In the genomic region with DNA sequence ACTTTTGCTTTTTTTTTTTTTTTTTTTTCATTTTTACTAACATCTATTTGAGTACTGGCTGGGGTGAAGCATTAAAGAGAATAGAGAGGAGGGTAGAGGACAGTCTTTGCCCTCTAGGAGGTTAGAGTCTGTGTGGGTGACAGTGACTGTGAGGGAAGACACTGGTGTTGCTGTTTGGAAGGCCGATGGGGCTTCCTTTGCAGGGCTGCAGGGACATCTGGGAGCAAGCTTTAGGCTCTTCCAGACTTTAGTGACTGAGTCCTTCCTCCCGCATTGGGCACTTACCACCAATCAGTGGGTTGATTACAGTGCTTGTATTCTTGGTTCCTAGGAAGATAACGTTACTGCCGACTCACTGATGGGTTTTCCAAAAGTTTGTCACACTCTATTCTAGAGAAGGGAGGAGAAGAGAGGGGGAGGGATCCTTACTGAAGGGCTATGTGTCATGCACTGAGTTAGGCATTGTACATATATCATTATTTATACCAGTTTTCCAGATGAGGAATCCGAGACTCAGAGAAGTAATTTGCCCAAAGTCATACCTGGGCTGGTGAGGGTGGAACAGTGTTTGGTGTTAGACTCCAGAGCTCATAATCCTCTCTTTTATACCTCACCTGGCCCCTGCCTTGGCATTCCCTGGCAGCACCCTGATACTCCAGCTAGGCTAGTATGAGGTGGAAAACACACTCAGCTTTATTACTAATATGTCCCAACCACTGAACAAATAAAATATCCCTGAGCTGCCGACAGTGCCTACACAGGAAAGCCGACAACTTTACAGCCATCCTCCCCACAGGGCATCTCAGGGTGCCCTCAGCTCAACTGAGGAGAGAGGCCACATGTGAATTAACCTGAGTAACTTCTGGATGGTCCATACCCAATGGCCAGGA, we compare ENCODE assay signal across 13 cellular contexts. TPM values are rescaled to one million over a fixed set of nuclear protein-coding genes. Genes with fewer than 3 reads are reported as not detected.
DNase-seq lines count a peak whose midpoint lies in the region; ATAC-seq, FAIRE-seq and TF ChIP-seq lines count a peak whose summit lies in the region.
"Had no signal": no experiment of that assay in that cellular context is flagged by ENCODE, and none has a peak within 500 bp of the region (broad histone marks: within the 10 kb centered on the region; RNA-seq: fewer than 3 reads in every experiment).

No MANE protein-coding gene starts in this region.

- H3K79me2 ChIP-seq in HepG2 (ENCODE audit: insufficient read depth, low read length) (peaks cover 19% of the 10 kb centered on the region), OCI-LY1 (ENCODE audit: insufficient read depth, low read length) (peaks cover 5% of the 10 kb centered on the region)

- TF ChIP-seq RAD21 in HepG2 (CRISPR knock-in tag; IDR thresholded peaks at IDR 0.05): no peak

- no peaks in the 10 kb centered on the region for H3K9me3 ChIP-seq in HepG2 (ENCODE audit: low read length)
- H3K9me3 ChIP-seq in right lobe of liver: no peaks in the 10 kb centered on the region
- H3K9me3 ChIP-seq in OCI-LY1 (ENCODE audit: low read length): no peaks in the 10 kb centered on the region

- peaks cover 23% of the 10 kb centered on the region for H3K27me3 Mint-ChIP-seq in type B pancreatic cell

- H2AFZ ChIP-seq in HepG2 (ENCODE audit: low read length) (no peak overlapping the region), OCI-LY1 (ENCODE audit: low read length) (no peak overlapping the region)

- in situ Hi-C loops in HepG2 (cut with HindIII; ENCODE audit: extremely low pct_ligation_motif_present, low pct_unique_long_range_greater_than_20kb): no loop called here

- ATAC-seq in HepG2 (no peak), right lobe of liver (no peak), HG02981 (IDR thresholded peaks at IDR 0.05; ENCODE audit: unreplicated experiment) (no peak)
- ATAC-seq: naive thymus-derived CD8-positive, alpha-beta T cell had no signal

- TF ChIP-seq CTCF in HepG2 (CRISPR knock-in tag; IDR thresholded peaks at IDR 0.05) (no peak), right lobe of liver (IDR thresholded peaks at IDR 0.05) (no peak), OCI-LY1 (IDR thresholded peaks at IDR 0.05; ENCODE audit: low read length) (no peak), type B pancreatic cell (conservative IDR thresholded peaks at IDR 0.05) (no peak)

- H3K4me1 ChIP-seq in HepG2 (ENCODE audit: insufficient read depth, low read length) (peaks cover 39% of the 10 kb centered on the region), right lobe of liver (peaks cover 0 to 3% (median 0%) of the 10 kb centered on the region in 4 donors), OCI-LY1 (ENCODE audit: insufficient read depth, low read length, severe bottlenecking) (peaks cover 37% of the 10 kb centered on the region)

- BruUV-seq in HepG2 (replicated peaks; lab: Mats Ljungman, UMichigan): no TSS peak

- peak overlapping the region; percentile 82; the same call in 1 of the 2 replicates for H3K4me2 ChIP-seq in HepG2 (ENCODE audit: low read depth, low read length)
- peak overlapping the region; percentile 83; the same call in 1 of the 2 replicates for H3K4me2 ChIP-seq in OCI-LY1 (ENCODE audit: low read length)

- peaks cover 10% of the 10 kb centered on the region for H3K4me1 Mint-ChIP-seq in type B pancreatic cell (ENCODE audit: unreplicated experiment)

- H3K9ac ChIP-seq in HepG2 (ENCODE audit: insufficient read depth, low read depth, low read length): no peak overlapping the region
- no peak overlapping the region for H3K9ac ChIP-seq in OCI-LY1 (ENCODE audit: low read length)

- no peaks in the 10 kb centered on the region for H3F3A ChIP-seq in OCI-LY1 (ENCODE audit: insufficient read depth, low read length)

- no peaks in the 10 kb centered on the region for H3K27me3 ChIP-seq in HepG2 (ENCODE audit: control insufficient read depth in 1 of 2, insufficient read depth in 2 of 2, low read length in 2 of 2)
- no peaks in the 10 kb centered on the region for H3K27me3 ChIP-seq in right lobe of liver
- no peaks in the 10 kb centered on the region for H3K27me3 ChIP-seq in OCI-LY1 (ENCODE audit: insufficient read depth, low read length)

- 86% methylated on average over 6 of the region's 7 CpGs for WGBS in HepG2 (ENCODE audit: low lambda C conversion rate)
- WGBS in right lobe of liver (ENCODE audit: insufficient coverage, low coverage, low lambda C conversion rate, missing lambda C conversion rate): 43% methylated on average over 5 of the region's 7 CpGs

- H4K20me1 ChIP-seq in HepG2 (ENCODE audit: insufficient read depth, low read length) (no peaks in the 10 kb centered on the region), OCI-LY1 (ENCODE audit: insufficient read depth, low read length) (no peaks in the 10 kb centered on the region)

- H3K27ac Mint-ChIP-seq in type B pancreatic cell: no peak overlapping the region

- H3K36me3 Mint-ChIP-seq in type B pancreatic cell: no peaks in the 10 kb centered on the region

- peak overlapping the region; percentile 77 for H3K4me3 Mint-ChIP-seq in type B pancreatic cell

- DNase-seq in HepG2 (ENCODE audit: low spot score): no peak
- no peak for DNase-seq in right lobe of liver
- no peak for DNase-seq in epithelial cell of prostate (ENCODE audit: low read depth, low spot score)
- no peak for DNase-seq in type B pancreatic cell (ENCODE audit: extremely low spot score, unreplicated experiment)
- DNase-seq in 8988T: no peak
- DNase-seq in NCI-H187 (lab: John Stamatoyannopoulos, UW): no peak
- DNase-seq: DMS79 treated with DMSO at 0.1 percent for 48 hours; hypothalamus; naive thymus-derived CD8-positive, alpha-beta T cell; stimulated activated CD4-positive, alpha-beta T cell treated with anti-CD3 and anti-CD28 coated beads, Interleukin-4, amount 100 ng/mL, for 24 hours had no signal

- H3K36me3 ChIP-seq in HepG2 (replicated peaks in 1 of 2; ENCODE audit: control insufficient read depth in 1 of 2, insufficient read depth in 2 of 2, low read length in 2 of 2): no peaks in the 10 kb centered on the region; a peak in 1 of 5 replicates
- no peaks in the 10 kb centered on the region for H3K36me3 ChIP-seq in right lobe of liver
- H3K36me3 ChIP-seq in OCI-LY1 (ENCODE audit: insufficient read depth, low read length): peaks cover 5% of the 10 kb centered on the region; the same call in 1 of the 2 replicates
- H3K36me3 ChIP-seq: cardiac muscle cell had no signal

- no peak for FAIRE-seq in HepG2 (lab: Jason Lieb, UNC)

- H3K9me3 Mint-ChIP-seq in type B pancreatic cell: no peaks in the 10 kb centered on the region

- H3K4me3 ChIP-seq in HepG2 (replicated peaks in 1 of 3; ENCODE audit: insufficient read depth in 1 of 3, low read depth in 2 of 3, low read length in 3 of 3) (no peak overlapping the region), right lobe of liver (no peak overlapping the region), OCI-LY1 (ENCODE audit: low read depth, low read length, poor library complexity, severe bottlenecking) (peak overlapping the region; percentile 84)
- H3K4me3 ChIP-seq: cardiac muscle cell had no signal

- POLR2A ChIA-PET in HepG2 (lab: Yijun Ruan, JAX): no interaction called here

- H3K27ac ChIP-seq in HepG2 (ENCODE audit: extremely low read length, insufficient read depth, low read length) (no peak overlapping the region), right lobe of liver (no peak overlapping the region), OCI-LY1 (ENCODE audit: low read depth, low read length, poor library complexity, severe bottlenecking) (peak overlapping the region; percentile 12), epithelial cell of prostate (peak overlapping the region; percentile 24)
- H3K27ac ChIP-seq: cardiac muscle cell had no signal

- no peak for TF ChIP-seq POLR2A in HepG2 (IDR thresholded peaks at IDR 0.05; ENCODE audit: insufficient read depth in 1 of 2, low read depth in 2 of 2, low read length in 2 of 2)
- no peak for TF ChIP-seq POLR2A in right lobe of liver (IDR thresholded peaks at IDR 0.05)

- intact Hi-C loops in HepG2 (cut with micrococcal nuclease; ENCODE audit: unreplicated experiment) (no loop called here), right lobe of liver (cut with DNase I) (no loop called here)

- TF ChIP-seq EP300 in HepG2 (IDR thresholded peaks at IDR 0.05; ENCODE audit: low read depth in 2 of 2, low read length in 2 of 2) (no peak), HepG2 (CRISPR knock-in tag; IDR thresholded peaks at IDR 0.05; ENCODE audit: borderline replicate concordance) (no peak)

- CTCF ChIA-PET in HepG2 (lab: Yijun Ruan, JAX; ENCODE audit: low intra/inter-chr PET ratio, low total read pairs): no interaction called here

- no peaks in the 10 kb centered on the region for H3K9me2 ChIP-seq in OCI-LY1 (ENCODE audit: low read depth, low read length)

RNA-seq across cellular contexts. Expression of a gene that starts 3.8 kb away (rescaled TPM):
- total RNA-seq in HepG2 (2016; rRNA removed; fragmentation: Illumina TruSeq; extraction: Trizol) (2.6 and 5.2 TPM in 2 replicates), right lobe of liver (1 to 10 TPM; 4.8 to 7.1 (median 5.7) TPM), type B pancreatic cell (ENCODE audit: low replicate concordance) (1.2 and 3.8 TPM in 2 replicates)
- 1.1 and 1.3 TPM in 2 replicates for total RNA-seq in HepG2 (2016; cell fraction: cytosol; rRNA removed; fragmentation: Illumina TruSeq; extraction: Trizol; ENCODE audit: low read depth)
- total RNA-seq in HepG2 (2016; cell fraction: insoluble cytoplasmic fraction; rRNA removed; fragmentation: Illumina TruSeq; extraction: Trizol): 2.8 and 5.0 TPM in 2 replicates
- total RNA-seq in HepG2 (2016; cell fraction: membrane; rRNA removed; fragmentation: Illumina TruSeq; extraction: Trizol): 1.9 and 2.2 TPM in 2 replicates
- total RNA-seq in HepG2 (2016; cell fraction: nucleus; rRNA removed; fragmentation: Illumina TruSeq; extraction: Trizol): 3.6 and 5.2 TPM in 2 replicates
- 2.4 and 2.8 TPM in 2 replicates for polyA plus RNA-seq in HepG2 (2011; rRNA removed)
- 3.3 and 4.2 TPM in 2 replicates for polyA plus RNA-seq in HepG2 (2011; cell fraction: cytosol; rRNA removed)
- 2.5 and 3.6 TPM in 2 replicates for polyA plus RNA-seq in HepG2 (2011; cell fraction: nucleus; rRNA removed)
- polyA plus RNA-seq in HepG2 (2012): 2.3 and 2.6 TPM in 2 replicates
- 0.46 and 0.62 TPM in 2 replicates for polyA plus RNA-seq in HepG2 (2016; cell fraction: cytosol; fragmentation: Illumina TruSeq; extraction: Trizol; ENCODE audit: low read depth)
- polyA plus RNA-seq in HepG2 (2016; cell fraction: insoluble cytoplasmic fraction; fragmentation: Illumina TruSeq; extraction: Trizol; ENCODE audit: low read depth): 1.7 and 2.0 TPM in 2 replicates
- 0.87 and 0.94 TPM in 2 replicates for polyA plus RNA-seq in HepG2 (2016; cell fraction: membrane; fragmentation: Illumina TruSeq; extraction: Trizol; ENCODE audit: low read depth)
- polyA plus RNA-seq in HepG2 (2016; cell fraction: nucleus; fragmentation: Illumina TruSeq; extraction: Trizol; ENCODE audit: insufficient read depth, low read depth): 3.1 and 3.3 TPM in 2 replicates
- polyA minus RNA-seq in HepG2 (2011; rRNA and poly(A)+ RNA removed; ENCODE audit: low replicate concordance): 0.07 and 5.7 TPM in 2 replicates
- 2.6 and 4.3 TPM in 2 replicates for polyA minus RNA-seq in HepG2 (2011; cell fraction: cytosol; rRNA and poly(A)+ RNA removed)
- 3.5 and 4.4 TPM in 2 replicates for polyA minus RNA-seq in HepG2 (2011; cell fraction: nucleus; rRNA and poly(A)+ RNA removed)

RNA-seq across cellular contexts. Expression of a gene that starts 32.1 kb away (rescaled TPM):
- total RNA-seq in HepG2 (2016; rRNA removed; fragmentation: Illumina TruSeq; extraction: Trizol): 3.5 and 4.2 TPM in 2 replicates
- 0.35 and 1.0 TPM in 2 replicates for total RNA-seq in HepG2 (2016; cell fraction: cytosol; rRNA removed; fragmentation: Illumina TruSeq; extraction: Trizol; ENCODE audit: low read depth)
- 2.6 and 4.7 TPM in 2 replicates for total RNA-seq in HepG2 (2016; cell fraction: insoluble cytoplasmic fraction; rRNA removed; fragmentation: Illumina TruSeq; extraction: Trizol)
- 1.1 and 1.5 TPM in 2 replicates for total RNA-seq in HepG2 (2016; cell fraction: membrane; rRNA removed; fragmentation: Illumina TruSeq; extraction: Trizol)
- 2.3 and 4.8 TPM in 2 replicates for total RNA-seq in HepG2 (2016; cell fraction: nucleus; rRNA removed; fragmentation: Illumina TruSeq; extraction: Trizol)
- polyA plus RNA-seq in HepG2 (2011; rRNA removed): 2.9 and 4.0 TPM in 2 replicates
- 1.3 and 2.6 TPM in 2 replicates for polyA plus RNA-seq in HepG2 (2011; cell fraction: cytosol; rRNA removed)
- polyA plus RNA-seq in HepG2 (2011; cell fraction: nucleus; rRNA removed): 4.5 and 5.2 TPM in 2 replicates
- 1.7 and 2.4 TPM in 2 replicates for polyA plus RNA-seq in HepG2 (2012)
- polyA plus RNA-seq in HepG2 (2016; cell fraction: cytosol; fragmentation: Illumina TruSeq; extraction: Trizol; ENCODE audit: low read depth): 0.17 and 0.28 TPM in 2 replicates
- 2.6 and 3.3 TPM in 2 replicates for polyA plus RNA-seq in HepG2 (2016; cell fraction: insoluble cytoplasmic fraction; fragmentation: Illumina TruSeq; extraction: Trizol; ENCODE audit: low read depth)
- polyA plus RNA-seq in HepG2 (2016; cell fraction: membrane; fragmentation: Illumina TruSeq; extraction: Trizol; ENCODE audit: low read depth): 0.33 and 0.52 TPM in 2 replicates
- 5.1 and 5.8 TPM in 2 replicates for polyA plus RNA-seq in HepG2 (2016; cell fraction: nucleus; fragmentation: Illumina TruSeq; extraction: Trizol; ENCODE audit: insufficient read depth, low read depth)
- polyA minus RNA-seq in HepG2 (2011; rRNA and poly(A)+ RNA removed; ENCODE audit: low replicate concordance): 9.1 and 19.5 TPM in 2 replicates
- polyA minus RNA-seq in HepG2 (2011; cell fraction: cytosol; rRNA and poly(A)+ RNA removed): 1.8 and 2.8 TPM in 2 replicates
- polyA minus RNA-seq in HepG2 (2011; cell fraction: nucleus; rRNA and poly(A)+ RNA removed): 6.8 and 9.7 TPM in 2 replicates
- total RNA-seq in right lobe of liver: 1 to 10 TPM in 5 of 6 experiments, under 1 TPM in 1; 0.86 to 3.1 (median 2.2) TPM
- total RNA-seq in type B pancreatic cell (ENCODE audit: low replicate concordance): 3.5 and 4.3 TPM in 2 replicates

Comparison
In these comparisons a context has a peak if more than half of its experiments do, and no peak if none do; other contexts are left out.
1. H3K27ac ChIP-seq: peak in OCI-LY1 (single experiment) and epithelial cell of prostate (single experiment); none in HepG2 (single experiment) and right lobe of liver (0 of 3).